29 cellular contexts compared by ENCODE assay signal in genomic region chr1:204852854-204853253, GRCh38.
"Had no signal": no experiment of that assay in that cellular context is flagged by ENCODE, and none has a peak within 500 bp of the region (broad histone marks: within the 10 kb centered on the region; RNA-seq: fewer than 3 reads in every experiment).

No MANE protein-coding gene starts in this region.

- ATAC-seq: activated CD4-positive, alpha-beta T cell treated with anti-CD3 and anti-CD28 coated beads for 36 hours; activated CD4-positive, CD25-positive, alpha-beta regulatory T cell treated with anti-CD3 and anti-CD28 coated beads, Interleukin-2, amount 50 U/mL, for 24 hours; activated CD8-positive, alpha-beta memory T cell treated with anti-CD3 and anti-CD28 coated beads, Interleukin-2, amount 10 ng/mL, durations not matched to agents 7 days and 5 days; activated CD8-positive, alpha-beta T cell treated with anti-CD3 and anti-CD28 coated beads, Interleukin-2, amount 10 ng/mL, durations not matched to agents 7 days and 5 days; activated naive CD8-positive, alpha-beta T cell treated with anti-CD3 and anti-CD28 coated beads, Interleukin-2, amount 50 U/mL, for 24 hours; WTC11 had no signal

- H3K27me3 ChIP-seq: ascending aorta, cardiac muscle cell had no signal

- H3K4me3 ChIP-seq: ascending aorta, cardiac muscle cell had no signal

- H3K9me3 ChIP-seq: ascending aorta had no signal

- H3K27ac ChIP-seq: ascending aorta, cardiac muscle cell, VCaP had no signal

- DNase-seq: activated CD4-positive, alpha-beta memory T cell treated with anti-CD3 and anti-CD28 coated beads, Interleukin-2, amount 10 ng/mL, durations not matched to agents 7 days and 5 days; activated CD4-positive, alpha-beta T cell treated with anti-CD3 and anti-CD28 coated beads for 1 hour; activated CD4-positive, alpha-beta T cell treated with anti-CD3 and anti-CD28 coated beads for 36 hours; activated CD4-positive, alpha-beta T cell treated with anti-CD3 and anti-CD28 coated beads for 48 hours; activated CD4-positive, alpha-beta T cell treated with anti-CD3 and anti-CD28 coated beads, Interleukin-2, amount 10 ng/mL, durations not matched to agents 7 days and 5 days; activated CD4-positive, alpha-beta T cell treated with anti-CD3 and anti-CD28 coated beads, Interleukin-2, amount 50 U/mL, for 48 hours; activated CD4-positive, CD25-positive, alpha-beta regulatory T cell; activated CD8-positive, alpha-beta memory T cell treated with anti-CD3 and anti-CD28 coated beads for 24 hours; activated CD8-positive, alpha-beta memory T cell treated with anti-CD3 and anti-CD28 coated beads, Interleukin-2, amount 10 ng/mL, durations not matched to agents 7 days and 5 days; activated CD8-positive, alpha-beta memory T cell treated with anti-CD3 and anti-CD28 coated beads, Interleukin-2, amount 50 U/mL, for 48 hours; activated CD8-positive, alpha-beta T cell treated with anti-CD3 and anti-CD28 coated beads, Interleukin-2, amount 10 ng/mL, durations not matched to agents 7 days and 5 days; activated effector memory CD4-positive, alpha-beta T cell treated with Interleukin-2 at 50 U/mL for 16 hours; activated gamma-delta T cell; activated naive CD4-positive, alpha-beta T cell treated with anti-CD3 and anti-CD28 coated beads, Interleukin-2, amount 10 ng/mL, durations not matched to agents 7 days and 5 days; activated naive CD4-positive, alpha-beta T cell treated with Interleukin-2 at 50 U/mL for 16 hours; activated naive CD8-positive, alpha-beta T cell treated with anti-CD3 and anti-CD28 coated beads, Interleukin-2, amount 10 ng/mL, durations not matched to agents 7 days and 5 days; activated naive CD8-positive, alpha-beta T cell treated with anti-CD3 and anti-CD28 coated beads, Interleukin-2, amount 50 U/mL, for 24 hours; activated T-cell treated with anti-CD3 and anti-CD28 coated beads, Interleukin-2, amount 50 U/mL, for 24 hours; activated T-cell treated with anti-CD3 and anti-CD28 coated beads, Interleukin-2, amount 50 U/mL, for 48 hours; amygdala; anterior cingulate cortex; central memory CD4-positive, alpha-beta T cell; T-helper 2 cell; T-helper 9 cell had no signal

- H3K36me3 ChIP-seq: ascending aorta, cardiac muscle cell had no signal

- H3K4me1 ChIP-seq: ascending aorta had no signal
